Comparison of ENCODE assay signal across 1 cellular context in the genomic region with DNA sequence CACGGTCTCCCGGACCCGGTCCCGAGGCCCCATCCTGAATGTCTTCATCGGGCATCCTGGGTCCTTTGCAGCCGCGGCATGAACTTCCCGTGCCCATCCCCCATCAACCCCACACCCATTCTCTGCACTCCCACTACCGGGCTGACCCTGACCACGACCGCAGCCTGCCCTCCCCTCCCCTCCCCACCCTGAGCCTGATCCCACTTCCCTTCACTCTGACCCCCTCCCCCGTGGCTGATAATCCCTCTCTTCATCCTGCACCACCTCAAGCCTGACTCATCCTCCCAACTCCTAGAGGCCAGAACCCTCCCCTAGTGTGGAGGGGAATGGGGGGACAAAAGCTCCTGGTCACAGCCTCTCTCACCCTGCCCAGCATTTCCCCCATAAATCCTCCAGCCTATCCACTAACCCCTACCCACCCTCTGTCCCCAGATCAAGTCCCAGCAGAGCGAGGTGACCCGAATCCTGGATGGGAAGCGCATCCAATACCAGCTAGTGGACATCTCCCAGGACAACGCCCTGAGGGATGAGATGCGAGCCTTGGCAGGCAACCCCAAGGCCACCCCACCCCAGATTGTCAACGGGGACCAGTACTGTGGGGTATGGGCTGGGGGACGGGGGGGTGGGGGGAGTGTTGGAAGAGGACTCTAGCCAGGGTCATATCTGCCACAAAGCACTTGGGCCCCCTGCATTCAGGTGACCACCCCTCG.
TF ChIP-seq lines count a peak whose summit lies in the region.

No MANE protein-coding gene starts in this region.

TF ChIP-seq in HepG2, 621 proteins besides CTCF, POLR2A, EP300 and RAD21 (continued from another document):
- TF ChIP-seq SMAD1 (CRISPR knock-in tag; IDR thresholded peaks at IDR 0.05; ENCODE audit: borderline replicate concordance, low read depth) (0 out of 2 replicates have a peak, but pooled peaks have one; percentile 16), ZMYM3 (CRISPR knock-in tag; IDR thresholded peaks at IDR 0.05) (no peak), ZNF552 (CRISPR knock-in tag; IDR thresholded peaks at IDR 0.05; ENCODE audit: borderline replicate concordance) (no peak), FOXA1 (IDR thresholded peaks at IDR 0.05) (no peak), FOXA1 (CRISPR knock-in tag; IDR thresholded peaks at IDR 0.05) (no peak), ZBTB42 (CRISPR knock-in tag; IDR thresholded peaks at IDR 0.05) (no peak), ZNF260 (CRISPR knock-in tag; IDR thresholded peaks at IDR 0.05; ENCODE audit: borderline replicate concordance, low read depth) (no peak), SALL2 (CRISPR knock-in tag; IDR thresholded peaks at IDR 0.05) (no peak), ZBTB3 (CRISPR knock-in tag; IDR thresholded peaks at IDR 0.05; ENCODE audit: borderline replicate concordance, low read depth) (no peak), ATRX (CRISPR knock-in tag; IDR thresholded peaks at IDR 0.05; ENCODE audit: borderline replicate concordance) (no peak), ZNF883 (CRISPR knock-in tag; IDR thresholded peaks at IDR 0.05; ENCODE audit: not compliant biosample characterization) (no peak), CREB1 (IDR thresholded peaks at IDR 0.05) (no peak), CREB1 (CRISPR knock-in tag; IDR thresholded peaks at IDR 0.05) (no peak), RCOR2 (CRISPR knock-in tag; IDR thresholded peaks at IDR 0.05) (no peak), HOMEZ (CRISPR knock-in tag; IDR thresholded peaks at IDR 0.05; ENCODE audit: low read depth) (no peak), DR1 (CRISPR knock-in tag; IDR thresholded peaks at IDR 0.05) (no peak), GABPB1 (CRISPR knock-in tag; IDR thresholded peaks at IDR 0.05) (no peak), GPBP1L1 (CRISPR knock-in tag; IDR thresholded peaks at IDR 0.05) (no peak), ZNF296 (CRISPR knock-in tag; conservative IDR thresholded peaks at IDR 0.05) (no peak), SP4 (CRISPR knock-in tag; IDR thresholded peaks at IDR 0.05) (no peak), ZSCAN12 (CRISPR knock-in tag; IDR thresholded peaks at IDR 0.05) (no peak), ZNF772 (CRISPR knock-in tag; IDR thresholded peaks at IDR 0.05) (no peak), ZNF235 (CRISPR knock-in tag; IDR thresholded peaks at IDR 0.05; ENCODE audit: borderline replicate concordance) (no peak), ARID2 (CRISPR knock-in tag; IDR thresholded peaks at IDR 0.05; ENCODE audit: borderline replicate concordance) (no peak), HNRNPK (IDR thresholded peaks at IDR 0.05; ENCODE audit: low read depth, low read length, poor library complexity, severe bottlenecking) (peak; percentile 43), NFKB2 (CRISPR knock-in tag; IDR thresholded peaks at IDR 0.05; ENCODE audit: borderline replicate concordance) (0 out of 2 replicates have a peak, but pooled peaks have one; percentile 10), ZNF629 (CRISPR knock-in tag; conservative IDR thresholded peaks at IDR 0.05) (peak; percentile 58), PRPF4 (IDR thresholded peaks at IDR 0.05; ENCODE audit: low read depth, low read length, poor library complexity, severe bottlenecking) (no peak), ZNF329 (CRISPR knock-in tag; IDR thresholded peaks at IDR 0.05; ENCODE audit: low read depth) (no peak), RBM39 (IDR thresholded peaks at IDR 0.05; ENCODE audit: low read depth, low read length, poor library complexity, severe bottlenecking) (peak; percentile 3), MED1 (CRISPR knock-in tag; IDR thresholded peaks at IDR 0.05) (no peak), ZNF34 (CRISPR knock-in tag; IDR thresholded peaks at IDR 0.05; ENCODE audit: borderline replicate concordance) (no peak), SRSF1 (optimal IDR thresholded peaks at IDR 0.05; ENCODE audit: low read depth, low read length) (no peak), ZNF431 (CRISPR knock-in tag; IDR thresholded peaks at IDR 0.05; ENCODE audit: borderline replicate concordance, low read depth) (0 out of 2 replicates have a peak, but pooled peaks have one; percentile 13), ZFP41 (CRISPR knock-in tag; IDR thresholded peaks at IDR 0.05; ENCODE audit: borderline replicate concordance) (peak; percentile 18; the same call in 1 of the 2 replicates), ZNF550 (CRISPR knock-in tag; IDR thresholded peaks at IDR 0.05; ENCODE audit: borderline replicate concordance) (no peak), STAT5B (CRISPR knock-in tag; IDR thresholded peaks at IDR 0.05) (no peak), ISX (CRISPR knock-in tag; conservative IDR thresholded peaks at IDR 0.05) (no peak), STAG1 (CRISPR knock-in tag; IDR thresholded peaks at IDR 0.05) (no peak), ASH2L (IDR thresholded peaks at IDR 0.05; ENCODE audit: insufficient read length, low read depth, low read length) (no peak), HES4 (CRISPR knock-in tag; IDR thresholded peaks at IDR 0.05; ENCODE audit: borderline replicate concordance) (0 out of 2 replicates have a peak, but pooled peaks have one; percentile 8), ZNF562 (CRISPR knock-in tag; IDR thresholded peaks at IDR 0.05; ENCODE audit: borderline replicate concordance) (no peak), NR2F2 (IDR thresholded peaks at IDR 0.05; ENCODE audit: borderline replicate concordance, low read depth) (no peak), ZNF704 (CRISPR knock-in tag; IDR thresholded peaks at IDR 0.05; ENCODE audit: borderline replicate concordance) (no peak), ZFP62 (CRISPR knock-in tag; IDR thresholded peaks at IDR 0.05) (no peak), ZBTB38 (CRISPR knock-in tag; IDR thresholded peaks at IDR 0.05) (no peak), RARA (CRISPR knock-in tag; IDR thresholded peaks at IDR 0.05) (no peak), ZNF547 (CRISPR knock-in tag; IDR thresholded peaks at IDR 0.05) (no peak), SKI (IDR thresholded peaks at IDR 0.05; ENCODE audit: partially characterized antibody) (no peak), HDAC6 (IDR thresholded peaks at IDR 0.05; ENCODE audit: low read depth, low read length) (no peak), KDM5B (CRISPR knock-in tag; IDR thresholded peaks at IDR 0.05; ENCODE audit: borderline replicate concordance) (no peak), NPAS2 (CRISPR knock-in tag; IDR thresholded peaks at IDR 0.05; ENCODE audit: borderline replicate concordance) (no peak), WIZ (CRISPR knock-in tag; IDR thresholded peaks at IDR 0.05) (no peak), ZNF251 (CRISPR knock-in tag; IDR thresholded peaks at IDR 0.05) (no peak), MNT (IDR thresholded peaks at IDR 0.05) (no peak), ZNF264 (CRISPR knock-in tag; IDR thresholded peaks at IDR 0.05) (no peak), ZNF20 (CRISPR knock-in tag; IDR thresholded peaks at IDR 0.05) (no peak)
- TF ChIP-seq, protein P1, sequence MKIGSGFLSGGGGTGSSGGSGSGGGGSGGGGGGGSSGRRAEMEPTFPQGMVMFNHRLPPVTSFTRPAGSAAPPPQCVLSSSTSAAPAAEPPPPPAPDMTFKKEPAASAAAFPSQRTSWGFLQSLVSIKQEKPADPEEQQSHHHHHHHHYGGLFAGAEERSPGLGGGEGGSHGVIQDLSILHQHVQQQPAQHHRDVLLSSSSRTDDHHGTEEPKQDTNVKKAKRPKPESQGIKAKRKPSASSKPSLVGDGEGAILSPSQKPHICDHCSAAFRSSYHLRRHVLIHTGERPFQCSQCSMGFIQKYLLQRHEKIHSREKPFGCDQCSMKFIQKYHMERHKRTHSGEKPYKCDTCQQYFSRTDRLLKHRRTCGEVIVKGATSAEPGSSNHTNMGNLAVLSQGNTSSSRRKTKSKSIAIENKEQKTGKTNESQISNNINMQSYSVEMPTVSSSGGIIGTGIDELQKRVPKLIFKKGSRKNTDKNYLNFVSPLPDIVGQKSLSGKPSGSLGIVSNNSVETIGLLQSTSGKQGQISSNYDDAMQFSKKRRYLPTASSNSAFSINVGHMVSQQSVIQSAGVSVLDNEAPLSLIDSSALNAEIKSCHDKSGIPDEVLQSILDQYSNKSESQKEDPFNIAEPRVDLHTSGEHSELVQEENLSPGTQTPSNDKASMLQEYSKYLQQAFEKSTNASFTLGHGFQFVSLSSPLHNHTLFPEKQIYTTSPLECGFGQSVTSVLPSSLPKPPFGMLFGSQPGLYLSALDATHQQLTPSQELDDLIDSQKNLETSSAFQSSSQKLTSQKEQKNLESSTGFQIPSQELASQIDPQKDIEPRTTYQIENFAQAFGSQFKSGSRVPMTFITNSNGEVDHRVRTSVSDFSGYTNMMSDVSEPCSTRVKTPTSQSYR (CRISPR knock-in tag; IDR thresholded peaks at IDR 0.05; ENCODE audit: borderline replicate concordance), result peak; percentile 29; the same call in 1 of the 2 replicates
- TF ChIP-seq, protein P2, sequence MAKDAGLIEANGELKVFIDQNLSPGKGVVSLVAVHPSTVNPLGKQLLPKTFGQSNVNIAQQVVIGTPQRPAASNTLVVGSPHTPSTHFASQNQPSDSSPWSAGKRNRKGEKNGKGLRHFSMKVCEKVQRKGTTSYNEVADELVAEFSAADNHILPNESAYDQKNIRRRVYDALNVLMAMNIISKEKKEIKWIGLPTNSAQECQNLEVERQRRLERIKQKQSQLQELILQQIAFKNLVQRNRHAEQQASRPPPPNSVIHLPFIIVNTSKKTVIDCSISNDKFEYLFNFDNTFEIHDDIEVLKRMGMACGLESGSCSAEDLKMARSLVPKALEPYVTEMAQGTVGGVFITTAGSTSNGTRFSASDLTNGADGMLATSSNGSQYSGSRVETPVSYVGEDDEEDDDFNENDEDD (CRISPR knock-in tag; IDR thresholded peaks at IDR 0.05; ENCODE audit: borderline replicate concordance), result no peak
- TF ChIP-seq, protein P3, sequence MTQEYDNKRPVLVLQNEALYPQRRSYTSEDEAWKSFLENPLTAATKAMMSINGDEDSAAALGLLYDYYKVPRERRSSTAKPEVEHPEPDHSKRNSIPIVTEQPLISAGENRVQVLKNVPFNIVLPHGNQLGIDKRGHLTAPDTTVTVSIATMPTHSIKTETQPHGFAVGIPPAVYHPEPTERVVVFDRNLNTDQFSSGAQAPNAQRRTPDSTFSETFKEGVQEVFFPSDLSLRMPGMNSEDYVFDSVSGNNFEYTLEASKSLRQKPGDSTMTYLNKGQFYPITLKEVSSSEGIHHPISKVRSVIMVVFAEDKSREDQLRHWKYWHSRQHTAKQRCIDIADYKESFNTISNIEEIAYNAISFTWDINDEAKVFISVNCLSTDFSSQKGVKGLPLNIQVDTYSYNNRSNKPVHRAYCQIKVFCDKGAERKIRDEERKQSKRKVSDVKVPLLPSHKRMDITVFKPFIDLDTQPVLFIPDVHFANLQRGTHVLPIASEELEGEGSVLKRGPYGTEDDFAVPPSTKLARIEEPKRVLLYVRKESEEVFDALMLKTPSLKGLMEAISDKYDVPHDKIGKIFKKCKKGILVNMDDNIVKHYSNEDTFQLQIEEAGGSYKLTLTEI (CRISPR knock-in tag; conservative IDR thresholded peaks at IDR 0.05), result no peak
- TF ChIP-seq, protein P4, sequence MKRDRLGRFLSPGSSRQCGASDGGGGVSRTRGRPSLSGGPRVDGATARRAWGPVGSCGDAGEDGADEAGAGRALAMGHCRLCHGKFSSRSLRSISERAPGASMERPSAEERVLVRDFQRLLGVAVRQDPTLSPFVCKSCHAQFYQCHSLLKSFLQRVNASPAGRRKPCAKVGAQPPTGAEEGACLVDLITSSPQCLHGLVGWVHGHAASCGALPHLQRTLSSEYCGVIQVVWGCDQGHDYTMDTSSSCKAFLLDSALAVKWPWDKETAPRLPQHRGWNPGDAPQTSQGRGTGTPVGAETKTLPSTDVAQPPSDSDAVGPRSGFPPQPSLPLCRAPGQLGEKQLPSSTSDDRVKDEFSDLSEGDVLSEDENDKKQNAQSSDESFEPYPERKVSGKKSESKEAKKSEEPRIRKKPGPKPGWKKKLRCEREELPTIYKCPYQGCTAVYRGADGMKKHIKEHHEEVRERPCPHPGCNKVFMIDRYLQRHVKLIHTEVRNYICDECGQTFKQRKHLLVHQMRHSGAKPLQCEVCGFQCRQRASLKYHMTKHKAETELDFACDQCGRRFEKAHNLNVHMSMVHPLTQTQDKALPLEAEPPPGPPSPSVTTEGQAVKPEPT (CRISPR knock-in tag; IDR thresholded peaks at IDR 0.05; ENCODE audit: low read depth), result no peak
